13 cellular contexts compared by ENCODE assay signal in the genomic region with DNA sequence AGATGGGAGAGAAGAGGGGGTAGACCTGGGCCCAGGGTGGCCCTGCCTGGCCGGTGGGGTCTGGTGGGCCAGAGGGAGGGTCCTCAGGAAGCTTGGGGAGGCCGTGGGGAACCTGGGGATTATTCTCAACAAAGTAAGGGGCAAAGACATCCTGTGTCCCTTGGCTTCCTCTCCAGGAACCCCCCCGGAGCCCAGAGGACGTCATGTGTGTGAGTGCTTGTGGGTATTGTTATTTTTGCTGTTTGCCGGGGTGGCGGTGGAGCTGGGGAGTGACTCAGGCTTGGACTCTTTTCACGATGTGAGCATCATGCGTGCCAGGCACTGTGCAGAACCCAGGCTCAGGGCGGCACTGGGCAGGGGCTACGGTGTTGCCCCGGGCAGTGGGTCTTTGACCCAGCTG. TPM values are rescaled to one million over a fixed set of nuclear protein-coding genes. Genes with fewer than 3 reads are reported as not detected.
DNase-seq lines count a peak whose midpoint lies in the region; ATAC-seq lines count a peak whose summit lies in the region.
"Had no signal": no experiment of that assay in that cellular context is flagged by ENCODE, and none has a peak within 500 bp of the region (broad histone marks: within the 10 kb centered on the region; RNA-seq: fewer than 3 reads in every experiment).

No MANE protein-coding gene starts in this region.

- intact Hi-C loops in right cardiac atrium (cut with DNase I) (no loop called here), posterior cingulate gyrus (cut with DNase I) (no loop called here)

- ATAC-seq in right cardiac atrium (peak; percentile 21 to 51), GM21526 (IDR thresholded peaks at IDR 0.05; ENCODE audit: low FRiP score, unreplicated experiment) (no peak)

- H3K4me3 ChIP-seq in right cardiac atrium (ENCODE audit: low read length), result no peak overlapping the region

- H3K4me1 ChIP-seq in right cardiac atrium (ENCODE audit: control insufficient read depth, insufficient read depth, low read length), result peaks cover 2% of the 10 kb centered on the region

- no peaks in the 10 kb centered on the region for H3K27me3 ChIP-seq in right cardiac atrium (ENCODE audit: control insufficient read depth, insufficient read depth)

- WGBS in right cardiac atrium, result 48% methylated on average over 11 of the region's 11 CpGs

- H3K27ac ChIP-seq in right cardiac atrium (ENCODE audit: low read length), result peak overlapping the region; percentile 81

- H3K9me3 ChIP-seq in right cardiac atrium (ENCODE audit: control insufficient read depth, low read length), result no peaks in the 10 kb centered on the region

- peak; percentile 49 for DNase-seq in Ammon's horn (ENCODE audit: low spot score)
- peak; percentile 34 for DNase-seq in M059J (ENCODE audit: low read depth)
- peak in 2 of 3 donors; percentile 58 to 72 for DNase-seq in right cardiac atrium
- peak in 8 of 10 donors; percentile 37 to 91 (median 60) for DNase-seq in posterior cingulate gyrus
- DNase-seq in NCI-H82 (lab: John Stamatoyannopoulos, UW), result no peak
- DNase-seq in OCI-M1 (lab: John Stamatoyannopoulos, UW), result no peak
- no peak for DNase-seq in NCI-H345 treated with DMSO at 0.1 percent for 48 hours (lab: John Stamatoyannopoulos, UW; ENCODE audit: unreplicated experiment)
- DNase-seq: activated CD4-positive, alpha-beta T cell treated with anti-CD3 and anti-CD28 coated beads for 48 hours; effector memory CD4-positive, alpha-beta T cell; NCI-H1417 treated with DMSO at 0.1 percent for 48 hours; stimulated activated naive CD4-positive, alpha-beta T cell treated with Interleukin-2 at 50 U/mL for 16 hours had no signal

RNA-seq across cellular contexts. Expression of gene SHANK3, which starts 1.0 kb away (rescaled TPM):
- total RNA-seq in M059J (2014; rRNA removed; shearing (Covaris generic)), result 0.30 and 0.71 TPM in 2 replicates
- 10 to 100 TPM; 18.7 to 28.9 (median 27.0) TPM for total RNA-seq in right cardiac atrium
- 20.1 TPM for polyA plus RNA-seq in right cardiac atrium
- polyA plus RNA-seq: naive thymus-derived CD8-positive, alpha-beta T cell had no signal

RNA-seq across cellular contexts. Expression of gene ARSA, which starts 43.7 kb away (rescaled TPM):
- total RNA-seq in M059J (2014; rRNA removed; shearing (Covaris generic)), result 6.2 and 10.9 TPM in 2 replicates
- 10 to 100 TPM; 30.3 to 37.0 (median 32.2) TPM for total RNA-seq in right cardiac atrium
- polyA plus RNA-seq in right cardiac atrium, result 35.6 TPM

Comparison
In these comparisons a context has a peak if more than half of its experiments do, and no peak if none do; other contexts are left out.
1. DNase-seq: peak in Ammon's horn (single experiment), M059J (single experiment), right cardiac atrium (2 of 3) and posterior cingulate gyrus (8 of 10); none in NCI-H82 (single experiment), OCI-M1 (single experiment) and NCI-H345 treated with DMSO at 0.1 percent for 48 hours (single experiment).
2. RNA of gene SHANK3, which starts 1.0 kb away (total RNA-seq): 18.7 to 28.9 TPM in right cardiac atrium; 0.30 to 0.71 TPM in M059J; every median in the first group is over 10 times any median in the second.